Comparison of ENCODE assay signal across 8 cellular contexts in the genomic region with DNA sequence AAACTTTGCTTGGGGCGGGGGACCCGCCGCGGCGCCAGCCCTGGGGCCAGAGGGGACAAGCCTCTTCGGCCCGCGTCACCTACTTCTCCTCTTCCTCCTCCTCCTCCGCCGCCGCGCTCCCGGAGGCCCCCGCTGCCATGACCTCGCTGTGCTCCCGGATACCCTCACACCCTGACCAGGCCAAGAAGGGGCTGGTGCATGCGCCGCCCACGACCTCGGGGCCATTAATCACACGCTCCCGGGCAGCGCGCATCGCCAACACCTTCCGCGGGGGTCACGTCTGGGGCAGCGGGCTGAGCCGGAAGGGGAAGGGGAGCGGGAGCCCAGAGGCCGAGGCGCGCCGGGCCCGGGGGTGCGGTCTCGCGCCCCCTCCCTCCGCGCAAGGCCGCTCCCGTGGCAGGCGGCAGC.
DNase-seq lines count a peak whose midpoint lies in the region; ATAC-seq lines count a peak whose summit lies in the region.

No MANE protein-coding gene starts in this region.

- H3K27me3 ChIP-seq in ACC112 (ENCODE audit: insufficient read depth, low read length) = peaks cover 15% of the 10 kb centered on the region; the same call in 1 of the 2 replicates

- H3K36me3 ChIP-seq in ACC112 (ENCODE audit: insufficient read depth, low read length) = no peaks in the 10 kb centered on the region

- no peaks in the 10 kb centered on the region for H3K36me3 Mint-ChIP-seq in activated naive CD4-positive, alpha-beta T cell treated with anti-CD3 and anti-CD28 coated beads, Interleukin-2, amount 50 U/mL, for 24 hours
- H3K36me3 Mint-ChIP-seq in stimulated activated effector memory CD8-positive, alpha-beta T cell treated with anti-CD3 and anti-CD28 coated beads, Interleukin-12 subunit alpha, Interleukin-12 subunit beta, amount 100 ng/mL, for 72 hours = no peaks in the 10 kb centered on the region

- no peak overlapping the region for H3K27ac Mint-ChIP-seq in activated naive CD4-positive, alpha-beta T cell treated with anti-CD3 and anti-CD28 coated beads, Interleukin-2, amount 50 U/mL, for 24 hours
- H3K27ac Mint-ChIP-seq in stimulated activated effector memory CD8-positive, alpha-beta T cell treated with anti-CD3 and anti-CD28 coated beads, Interleukin-12 subunit alpha, Interleukin-12 subunit beta, amount 100 ng/mL, for 72 hours = no peak overlapping the region

- H3K27ac ChIP-seq in ACC112 (ENCODE audit: low read depth, low read length) = peak overlapping the region; percentile 30; the same call in 1 of the 2 replicates

- peaks cover 38% of the 10 kb centered on the region for H3K79me2 ChIP-seq in ACC112 (ENCODE audit: control insufficient read depth, insufficient read depth, low read length, unreplicated experiment)

- peaks cover 12% of the 10 kb centered on the region for H3K4me1 Mint-ChIP-seq in activated naive CD4-positive, alpha-beta T cell treated with anti-CD3 and anti-CD28 coated beads, Interleukin-2, amount 50 U/mL, for 24 hours
- H3K4me1 Mint-ChIP-seq in stimulated activated effector memory CD8-positive, alpha-beta T cell treated with anti-CD3 and anti-CD28 coated beads, Interleukin-12 subunit alpha, Interleukin-12 subunit beta, amount 100 ng/mL, for 72 hours = peaks cover 17% of the 10 kb centered on the region

- H3K4me3 Mint-ChIP-seq in activated naive CD4-positive, alpha-beta T cell treated with anti-CD3 and anti-CD28 coated beads, Interleukin-2, amount 50 U/mL, for 24 hours = peak overlapping the region; percentile 70
- peak overlapping the region; percentile 67 for H3K4me3 Mint-ChIP-seq in stimulated activated effector memory CD8-positive, alpha-beta T cell treated with anti-CD3 and anti-CD28 coated beads, Interleukin-12 subunit alpha, Interleukin-12 subunit beta, amount 100 ng/mL, for 72 hours

- no peaks in the 10 kb centered on the region for H3K9me3 ChIP-seq in iPS-18c (ENCODE audit: control insufficient read depth, insufficient read depth, low read length)

- H3K27me3 Mint-ChIP-seq in activated naive CD4-positive, alpha-beta T cell treated with anti-CD3 and anti-CD28 coated beads, Interleukin-2, amount 50 U/mL, for 24 hours = peaks cover 55% of the 10 kb centered on the region

- peak overlapping the region; percentile 84 for H2AFZ ChIP-seq in ACC112 (ENCODE audit: low read length, unreplicated experiment)

- H3K4me3 ChIP-seq in ACC112 (ENCODE audit: low read depth, low read length) = peak overlapping the region; percentile 92
- peak overlapping the region; percentile 70 for H3K4me3 ChIP-seq in iPS-18c (ENCODE audit: insufficient read depth, low read depth, low read length)

- ATAC-seq in GM18873 (IDR thresholded peaks at IDR 0.05; ENCODE audit: low FRiP score, unreplicated experiment) (peak; percentile 21), HG03139 (IDR thresholded peaks at IDR 0.05; ENCODE audit: unreplicated experiment) (peak; percentile 33), HG03469 (IDR thresholded peaks at IDR 0.05; ENCODE audit: unreplicated experiment) (no peak)
- ATAC-seq in stimulated activated effector memory CD8-positive, alpha-beta T cell treated with anti-CD3 and anti-CD28 coated beads, Interleukin-12 subunit alpha, Interleukin-12 subunit beta, amount 100 ng/mL, for 72 hours = peak; percentile 40

- DNase-seq in stimulated activated effector memory CD8-positive, alpha-beta T cell treated with anti-CD3 and anti-CD28 coated beads, Interleukin-12 subunit alpha, Interleukin-12 subunit beta, amount 100 ng/mL, for 72 hours (ENCODE audit: low spot score in 2 of 2) = no peak
- no peak for DNase-seq in NAMALWA (ENCODE audit: low spot score)

- H3K4me1 ChIP-seq in ACC112 (ENCODE audit: control insufficient read depth, insufficient read depth, low read length, unreplicated experiment) = peaks cover 19% of the 10 kb centered on the region

- H3K9me3 Mint-ChIP-seq in activated naive CD4-positive, alpha-beta T cell treated with anti-CD3 and anti-CD28 coated beads, Interleukin-2, amount 50 U/mL, for 24 hours = no peaks in the 10 kb centered on the region
- no peaks in the 10 kb centered on the region for H3K9me3 Mint-ChIP-seq in stimulated activated effector memory CD8-positive, alpha-beta T cell treated with anti-CD3 and anti-CD28 coated beads, Interleukin-12 subunit alpha, Interleukin-12 subunit beta, amount 100 ng/mL, for 72 hours
